Comparison of ENCODE assay signal across 11 cellular contexts in genomic region chr4:137705171-137705783, GRCh38.
A peak's percentile ranks its signal among the peaks of the same experiment; 100 is the strongest.
DNase-seq lines count a peak whose midpoint lies in the region; ATAC-seq and TF ChIP-seq lines count a peak whose summit lies in the region.
"Had no signal": no experiment of that assay in that cellular context is flagged by ENCODE, and none has a peak within 500 bp of the region (broad histone marks: within the 10 kb centered on the region; RNA-seq: fewer than 3 reads in every experiment).

No MANE protein-coding gene starts in this region.

- peaks cover 20% of the 10 kb centered on the region for H3K9me3 Mint-ChIP-seq in stimulated activated effector memory CD8-positive, alpha-beta T cell treated with anti-CD3 and anti-CD28 coated beads, Interleukin-12 subunit alpha, Interleukin-12 subunit beta, amount 100 ng/mL, for 72 hours

- no peak overlapping the region for H2AK5ac ChIP-seq in neuronal stem cell (ENCODE audit: low read depth, low read length)

- no peak overlapping the region for H3K14ac ChIP-seq in neuronal stem cell (ENCODE audit: low read length)

- no CpG with 5 or more reads among the region's 3 CpGs for WGBS in neuronal stem cell (ENCODE audit: extremely low coverage in 2 of 2, insufficient read length in 2 of 2, insufficient replicate concordance in 1 of 2), 2 donors

- CTCF ChIA-PET in BJ (lab: Yijun Ruan, JAX): no interaction called here

- H2BK12ac ChIP-seq in neuronal stem cell (ENCODE audit: low read length): no peak overlapping the region

- no peaks in the 10 kb centered on the region for H3K79me1 ChIP-seq in neuronal stem cell (ENCODE audit: low read depth, low read length)

- no peak overlapping the region for H3K4me2 ChIP-seq in neuronal stem cell (ENCODE audit: insufficient read depth, low read length, poor library complexity, severe bottlenecking)

- peak; percentile 74 for DNase-seq in BJ (ENCODE audit: low read depth)
- DNase-seq in RPMI8226: peak; percentile 15
- peak; percentile 95 for DNase-seq in fibroblast of mammary gland (ENCODE audit: low read depth)
- no peak for DNase-seq in neuronal stem cell (ENCODE audit: low spot score)
- no peak for DNase-seq in middle frontal gyrus (ENCODE audit: extremely low spot score, low spot score)
- DNase-seq in NCI-H510A treated with DMSO at 0.1 percent for 48 hours (lab: John Stamatoyannopoulos, UW): no peak
- DNase-seq in stimulated activated effector memory CD8-positive, alpha-beta T cell treated with anti-CD3 and anti-CD28 coated beads, Interleukin-12 subunit alpha, Interleukin-12 subunit beta, amount 100 ng/mL, for 72 hours (ENCODE audit: low spot score in 2 of 2): no peak
- DNase-seq: activated CD8-positive, alpha-beta T cell treated with anti-CD3 and anti-CD28 coated beads, Interleukin-2, amount 10 ng/mL, durations not matched to agents 7 days and 5 days; psoas muscle; upper lobe of left lung had no signal

- H3K27me3 ChIP-seq in BJ (ENCODE audit: control insufficient read depth, insufficient read depth, low read length) (no peaks in the 10 kb centered on the region), neuronal stem cell (ENCODE audit: control insufficient read depth in 3 of 3, insufficient read depth in 3 of 3, low read depth in 1 of 3, low read length in 3 of 3) (no peaks in the 10 kb centered on the region)
- H3K27me3 ChIP-seq: upper lobe of left lung had no signal

- H2BK15ac ChIP-seq in neuronal stem cell (ENCODE audit: low read length): no peak overlapping the region

- H3K27ac ChIP-seq in neuronal stem cell (replicated peaks; ENCODE audit: low read length): no peak overlapping the region
- H3K27ac ChIP-seq: psoas muscle had no signal

- TF ChIP-seq CTCF in BJ (IDR thresholded peaks at IDR 0.05; ENCODE audit: insufficient read depth, low read depth, low read length) (no peak), fibroblast of mammary gland (conservative IDR thresholded peaks at IDR 0.05; ENCODE audit: control insufficient read depth, insufficient read depth, low read depth, low read length) (no peak)

- POLR2A ChIA-PET in BJ (lab: Charles Lee): no interaction called here

- no peak overlapping the region for H2BK5ac ChIP-seq in neuronal stem cell (ENCODE audit: low read length)

- no peak overlapping the region for H4K91ac ChIP-seq in neuronal stem cell (ENCODE audit: low read depth, low read length, poor library complexity)

- H3K4me1 Mint-ChIP-seq in stimulated activated effector memory CD8-positive, alpha-beta T cell treated with anti-CD3 and anti-CD28 coated beads, Interleukin-12 subunit alpha, Interleukin-12 subunit beta, amount 100 ng/mL, for 72 hours: no peaks in the 10 kb centered on the region

- H3K23ac ChIP-seq in neuronal stem cell (ENCODE audit: low read depth, low read length, poor library complexity): no peak overlapping the region

- H2AFZ ChIP-seq in neuronal stem cell (ENCODE audit: low read length): peak overlapping the region; percentile 57

- H2BK120ac ChIP-seq in neuronal stem cell (ENCODE audit: low read depth, low read length): no peak overlapping the region

- no peaks in the 10 kb centered on the region for H3K36me3 Mint-ChIP-seq in stimulated activated effector memory CD8-positive, alpha-beta T cell treated with anti-CD3 and anti-CD28 coated beads, Interleukin-12 subunit alpha, Interleukin-12 subunit beta, amount 100 ng/mL, for 72 hours

- H3K9ac ChIP-seq in neuronal stem cell (ENCODE audit: low read depth, low read length, poor library complexity): no peak overlapping the region

- no peak overlapping the region for H3K4me3 ChIP-seq in BJ (ENCODE audit: low read depth, low read length)
- H3K4me3 ChIP-seq in fibroblast of mammary gland (ENCODE audit: control insufficient read depth, low read depth, low read length): no peak overlapping the region
- no peak overlapping the region for H3K4me3 ChIP-seq in neuronal stem cell (ENCODE audit: low read length in 2 of 2)
- H3K4me3 ChIP-seq: psoas muscle, upper lobe of left lung had no signal

- no peaks in the 10 kb centered on the region for H3K4me1 ChIP-seq in neuronal stem cell (ENCODE audit: control insufficient read depth in 2 of 2, insufficient read depth in 1 of 2, low read depth in 1 of 2, low read length in 2 of 2)
- H3K4me1 ChIP-seq: psoas muscle had no signal

- H3K18ac ChIP-seq in neuronal stem cell (ENCODE audit: low read length): no peak overlapping the region

- ATAC-seq in GM21381 (IDR thresholded peaks at IDR 0.05; ENCODE audit: unreplicated experiment): no peak
- ATAC-seq in stimulated activated effector memory CD8-positive, alpha-beta T cell treated with anti-CD3 and anti-CD28 coated beads, Interleukin-12 subunit alpha, Interleukin-12 subunit beta, amount 100 ng/mL, for 72 hours: no peak
- ATAC-seq: activated CD8-positive, alpha-beta T cell treated with anti-CD3 and anti-CD28 coated beads, Interleukin-2, amount 10 ng/mL, durations not matched to agents 7 days and 5 days had no signal

- H3K36me3 ChIP-seq in BJ (ENCODE audit: control insufficient read depth, insufficient read depth, low read length): no peaks in the 10 kb centered on the region
- no peaks in the 10 kb centered on the region for H3K36me3 ChIP-seq in neuronal stem cell (replicated peaks in 1 of 2; ENCODE audit: control insufficient read depth in 2 of 2, insufficient read depth in 2 of 2, low read length in 2 of 2)
- H3K36me3 ChIP-seq: upper lobe of left lung had no signal

- no peak overlapping the region for H4K8ac ChIP-seq in neuronal stem cell (ENCODE audit: low read depth, low read length)

- H3K9me3 ChIP-seq in neuronal stem cell (replicated peaks in 1 of 2; ENCODE audit: control insufficient read depth in 2 of 2, insufficient read depth in 1 of 2, low read depth in 1 of 2, low read length in 2 of 2): peaks cover 0 to 6% of the 10 kb centered on the region in 2 donors
- H3K9me3 ChIP-seq: psoas muscle, upper lobe of left lung had no signal

- H3K4ac ChIP-seq in neuronal stem cell (ENCODE audit: low read length): no peak overlapping the region

- no peak overlapping the region for H3K27ac Mint-ChIP-seq in stimulated activated effector memory CD8-positive, alpha-beta T cell treated with anti-CD3 and anti-CD28 coated beads, Interleukin-12 subunit alpha, Interleukin-12 subunit beta, amount 100 ng/mL, for 72 hours
- H3K27ac Mint-ChIP-seq: activated CD8-positive, alpha-beta T cell treated with anti-CD3 and anti-CD28 coated beads, Interleukin-2, amount 10 ng/mL, durations not matched to agents 7 days and 5 days had no signal

- H3K4me3 Mint-ChIP-seq in stimulated activated effector memory CD8-positive, alpha-beta T cell treated with anti-CD3 and anti-CD28 coated beads, Interleukin-12 subunit alpha, Interleukin-12 subunit beta, amount 100 ng/mL, for 72 hours: no peak overlapping the region
- H3K4me3 Mint-ChIP-seq: activated CD8-positive, alpha-beta T cell treated with anti-CD3 and anti-CD28 coated beads, Interleukin-2, amount 10 ng/mL, durations not matched to agents 7 days and 5 days had no signal

Comparison
In these comparisons a context has a peak if more than half of its experiments do, and no peak if none do; other contexts are left out.
1. DNase-seq: peak in BJ (single experiment), RPMI8226 (single experiment) and fibroblast of mammary gland (single experiment); none in neuronal stem cell (single experiment), middle frontal gyrus (single experiment), NCI-H510A treated with DMSO at 0.1 percent for 48 hours (single experiment) and stimulated activated effector memory CD8-positive, alpha-beta T cell treated with anti-CD3 and anti-CD28 coated beads, Interleukin-12 subunit alpha, Interleukin-12 subunit beta, amount 100 ng/mL, for 72 hours (0 of 2).